Comparison of ENCODE assay signal across 18 cellular contexts in genomic region chr10:17801507-17801906, GRCh38. TPM values are rescaled to one million over a fixed set of nuclear protein-coding genes. Genes with fewer than 3 reads are reported as not detected.
DNase-seq lines count a peak whose midpoint lies in the region; ATAC-seq and TF ChIP-seq lines count a peak whose summit lies in the region.
"Had no signal": no experiment of that assay in that cellular context is flagged by ENCODE, and none has a peak within 500 bp of the region (broad histone marks: within the 10 kb centered on the region; RNA-seq: fewer than 3 reads in every experiment).

No MANE protein-coding gene starts in this region.

- no peak for ATAC-seq in natural killer cell

- H4K20me1 ChIP-seq in Loucy (ENCODE audit: insufficient read depth, low read length, poor library complexity, severe bottlenecking) (no peaks in the 10 kb centered on the region), neural progenitor cell (ENCODE audit: low read depth) (no peaks in the 10 kb centered on the region)
- H4K20me1 ChIP-seq: BLaER1 treated with 17β-estradiol and CSF1 and Interleukin-3, amounts not matched to agents 10 nM and 100 nM had no signal

- H3K4me2 ChIP-seq in Loucy (ENCODE audit: low read depth, low read length, poor library complexity, severe bottlenecking) (no peak overlapping the region), neural progenitor cell (no peak overlapping the region)

- H3K27me3 Mint-ChIP-seq in neural progenitor cell (ENCODE audit: insufficient read depth, low read depth) (no peaks in the 10 kb centered on the region), natural killer cell (ENCODE audit: low read depth in 2 of 2) (peaks cover 0 to 2% of the 10 kb centered on the region in 2 donors)
- H3K27me3 Mint-ChIP-seq: activated CD4-positive, alpha-beta T cell treated with anti-CD3 and anti-CD28 coated beads, Interleukin-2, amount 10 ng/mL, durations not matched to agents 24 days and 14 days had no signal

- H3K4me3 Mint-ChIP-seq in neural progenitor cell (no peak overlapping the region), natural killer cell (no peak overlapping the region)
- H3K4me3 Mint-ChIP-seq: activated CD4-positive, alpha-beta T cell treated with anti-CD3 and anti-CD28 coated beads, Interleukin-2, amount 10 ng/mL, durations not matched to agents 24 days and 14 days had no signal

- H3K27ac ChIP-seq in neural progenitor cell = no peak overlapping the region
- no peak overlapping the region for H3K27ac ChIP-seq in tibial nerve
- H3K27ac ChIP-seq: ascending aorta; BLaER1 treated with 17β-estradiol and CSF1 and Interleukin-3, amounts not matched to agents 10 nM and 100 nM; thoracic aorta had no signal

- DNase-seq in DMS53 (lab: John Stamatoyannopoulos, UW) (peak; percentile 66), DMS53 treated with DMSO at 0.1 percent for 48 hours (lab: John Stamatoyannopoulos, UW; ENCODE audit: unreplicated experiment) (no peak), cerebellar cortex (ENCODE audit: low spot score) (peak; percentile 8), neural progenitor cell (ENCODE audit: low spot score) (no peak), tibial nerve (ENCODE audit: low spot score in 2 of 2) (no peak), NCI-H345 treated with DMSO at 0.1 percent for 48 hours (lab: John Stamatoyannopoulos, UW; ENCODE audit: unreplicated experiment) (no peak), natural killer cell (no peak)
- DNase-seq: activated CD4-positive, alpha-beta T cell treated with anti-CD3 and anti-CD28 coated beads, Interleukin-2, amount 10 ng/mL, durations not matched to agents 24 days and 14 days; activated naive CD4-positive, alpha-beta T cell treated with Interleukin-2 at 50 U/mL for 16 hours; foreskin fibroblast; KG1; kidney glomerular epithelial cell; mesendoderm had no signal

- H2AFZ ChIP-seq in Loucy (ENCODE audit: low read length) (peak overlapping the region; percentile 74; the same call in 1 of the 2 replicates), neural progenitor cell (replicated peaks) (no peak overlapping the region)

- TF ChIP-seq CTCF in Loucy (conservative IDR thresholded peaks at IDR 0.05; ENCODE audit: low read length) (peak; percentile 63), neural progenitor cell (IDR thresholded peaks at IDR 0.05) (peak; percentile 47), tibial nerve (IDR thresholded peaks at IDR 0.05) (no peak), natural killer cell (IDR thresholded peaks at IDR 0.05) (no peak)

- peaks cover 19% of the 10 kb centered on the region for H3K4me1 ChIP-seq in Loucy (ENCODE audit: insufficient read depth, low read length, poor library complexity, severe bottlenecking)
- no peaks in the 10 kb centered on the region for H3K4me1 ChIP-seq in neural progenitor cell
- H3K4me1 ChIP-seq in tibial nerve = no peaks in the 10 kb centered on the region
- H3K4me1 ChIP-seq: ascending aorta had no signal

- H3K9me2 ChIP-seq in Loucy (replicated peaks; ENCODE audit: low read depth, low read length) = no peaks in the 10 kb centered on the region

- H3K9me3 Mint-ChIP-seq in neural progenitor cell (peaks cover 4% of the 10 kb centered on the region), natural killer cell (no peaks in the 10 kb centered on the region)
- H3K9me3 Mint-ChIP-seq: activated CD4-positive, alpha-beta T cell treated with anti-CD3 and anti-CD28 coated beads, Interleukin-2, amount 10 ng/mL, durations not matched to agents 24 days and 14 days had no signal

- peaks cover 4% of the 10 kb centered on the region for H3K27me3 ChIP-seq in Loucy (ENCODE audit: insufficient read depth, low read length, poor library complexity, severe bottlenecking)
- H3K27me3 ChIP-seq in neural progenitor cell = no peaks in the 10 kb centered on the region
- no peaks in the 10 kb centered on the region for H3K27me3 ChIP-seq in tibial nerve
- H3K27me3 ChIP-seq: ascending aorta; BLaER1 treated with 17β-estradiol and CSF1 and Interleukin-3, amounts not matched to agents 10 nM and 100 nM had no signal

- no peak for TF ChIP-seq EP300 in tibial nerve (IDR thresholded peaks at IDR 0.05)

- H3K36me3 ChIP-seq in Loucy (ENCODE audit: insufficient read depth, low read length) = no peaks in the 10 kb centered on the region
- H3K36me3 ChIP-seq in neural progenitor cell = no peaks in the 10 kb centered on the region
- no peaks in the 10 kb centered on the region for H3K36me3 ChIP-seq in tibial nerve
- H3K36me3 ChIP-seq: ascending aorta, thoracic aorta had no signal

- H3K4me3 ChIP-seq in Loucy (ENCODE audit: low read length, poor library complexity, severe bottlenecking) (no peak overlapping the region), neural progenitor cell (no peak overlapping the region), tibial nerve (no peak overlapping the region)
- H3K4me3 ChIP-seq: ascending aorta; BLaER1 treated with 17β-estradiol and CSF1 and Interleukin-3, amounts not matched to agents 10 nM and 100 nM; thoracic aorta had no signal

- H3K27ac Mint-ChIP-seq in neural progenitor cell = no peak overlapping the region
- H3K27ac Mint-ChIP-seq in natural killer cell = no peak overlapping the region
- H3K27ac Mint-ChIP-seq: activated CD4-positive, alpha-beta T cell treated with anti-CD3 and anti-CD28 coated beads, Interleukin-2, amount 10 ng/mL, durations not matched to agents 24 days and 14 days had no signal

- no peaks in the 10 kb centered on the region for H3K9me3 ChIP-seq in Loucy (ENCODE audit: insufficient read depth, low read depth, low read length)
- H3K9me3 ChIP-seq in neural progenitor cell (ENCODE audit: low read depth) = no peaks in the 10 kb centered on the region
- peaks cover 0 to 3% (median 0%) of the 10 kb centered on the region in 4 donors for H3K9me3 ChIP-seq in tibial nerve
- H3K9me3 ChIP-seq: ascending aorta, thoracic aorta had no signal

- intact Hi-C loops in natural killer cell (cut with micrococcal nuclease) = no loop called here

- H3K79me2 ChIP-seq in Loucy (ENCODE audit: insufficient read depth, low read length) (no peaks in the 10 kb centered on the region), neural progenitor cell (ENCODE audit: low read depth) (no peaks in the 10 kb centered on the region)

- H3K4me1 Mint-ChIP-seq in neural progenitor cell = peaks cover 3% of the 10 kb centered on the region
- no peaks in the 10 kb centered on the region for H3K4me1 Mint-ChIP-seq in natural killer cell
- H3K4me1 Mint-ChIP-seq: activated CD4-positive, alpha-beta T cell treated with anti-CD3 and anti-CD28 coated beads, Interleukin-2, amount 10 ng/mL, durations not matched to agents 24 days and 14 days had no signal

- H3K9ac ChIP-seq in Loucy (ENCODE audit: low read depth, low read length, poor library complexity, severe bottlenecking) = no peak overlapping the region
- no peak overlapping the region for H3K9ac ChIP-seq in neural progenitor cell
- H3K9ac ChIP-seq: BLaER1 treated with 17β-estradiol and CSF1 and Interleukin-3, amounts not matched to agents 10 nM and 100 nM had no signal

- no peaks in the 10 kb centered on the region for H3K36me3 Mint-ChIP-seq in neural progenitor cell
- H3K36me3 Mint-ChIP-seq in natural killer cell = no peaks in the 10 kb centered on the region

- TF ChIP-seq POLR2A in tibial nerve (IDR thresholded peaks at IDR 0.05) = no peak

- 80 to 90% methylated on average over 3 of the region's 3 CpGs for WGBS in tibial nerve, 2 donors

- H3F3A ChIP-seq in Loucy (ENCODE audit: low read depth) (no peaks in the 10 kb centered on the region), neural progenitor cell (ENCODE audit: low read depth) (no peaks in the 10 kb centered on the region)

RNA-seq across cellular contexts. Expression of gene MRC1, which starts 7.6 kb away (rescaled TPM):
- total RNA-seq in neural progenitor cell (ENCODE audit: low replicate concordance) = 0.03 TPM in 1 of 2 replicates, not detected in the other
- total RNA-seq in tibial nerve = 10 to 100 TPM; 34.3 to 52.2 (median 44.8) TPM
- under 1 TPM; 0.05 to 0.18 (median 0.15) TPM for total RNA-seq in natural killer cell
- total RNA-seq: A172; activated CD4-positive, alpha-beta T cell treated with anti-CD3 and anti-CD28 coated beads, Interleukin-2, amount 10 ng/mL, durations not matched to agents 24 days and 14 days had no signal

RNA-seq across cellular contexts. Expression of gene TMEM236, which starts 49.5 kb away (rescaled TPM):
- total RNA-seq in neural progenitor cell (ENCODE audit: low replicate concordance) (0.06 TPM in 1 of 2 replicates, not detected in the other), tibial nerve (1 to 10 TPM; 1.2 to 1.8 (median 1.5) TPM), natural killer cell (under 1 TPM; 0.16 to 0.20 (median 0.16) TPM)
- total RNA-seq: ascending aorta had no signal

Comparison
In these comparisons a context has a peak if more than half of its experiments do, and no peak if none do; other contexts are left out.
1. DNase-seq: peak in DMS53 (single experiment) and cerebellar cortex (single experiment); none in DMS53 treated with DMSO at 0.1 percent for 48 hours (single experiment), neural progenitor cell (single experiment), tibial nerve (0 of 2), NCI-H345 treated with DMSO at 0.1 percent for 48 hours (single experiment) and natural killer cell (single experiment).
2. CTCF ChIP-seq: peak in Loucy (single experiment) and neural progenitor cell (single experiment); none in tibial nerve (0 of 5) and natural killer cell (single experiment).
3. RNA of gene MRC1, which starts 7.6 kb away (total RNA-seq): 34.3 to 52.2 TPM in tibial nerve; 0.05 to 0.18 TPM in natural killer cell and 0.03 TPM in neural progenitor cell; every median in the first group is over 10 times any median in the second.